In the genomic region with DNA sequence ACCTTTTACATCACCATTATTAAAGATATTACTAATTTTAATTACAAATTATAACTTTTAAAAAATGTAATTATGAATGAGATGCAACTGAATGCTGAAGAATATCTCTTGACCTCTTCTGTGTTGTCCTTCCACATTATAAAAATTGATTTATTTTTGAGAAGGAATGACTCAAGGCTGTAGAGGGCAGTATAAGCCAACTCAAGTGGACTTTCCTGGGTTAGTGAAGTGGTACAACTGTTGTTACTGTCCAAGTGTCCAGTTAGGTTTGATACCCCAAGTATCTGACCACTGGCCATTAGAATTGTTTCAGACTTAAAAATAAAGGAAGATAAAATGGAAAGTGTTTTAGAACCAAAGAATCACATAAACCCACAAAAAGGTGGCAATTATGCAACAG, we compare ENCODE assay signal across 9 cellular contexts.
DNase-seq lines count a peak whose midpoint lies in the region; ATAC-seq and TF ChIP-seq lines count a peak whose summit lies in the region.
"Had no signal": no experiment of that assay in that cellular context is flagged by ENCODE, and none has a peak within 500 bp of the region (broad histone marks: within the 10 kb centered on the region; RNA-seq: fewer than 3 reads in every experiment).

No MANE protein-coding gene starts in this region.

- H3K4me3 ChIP-seq in astrocyte of the spinal cord (ENCODE audit: low read depth, low read length): no peak overlapping the region
- H3K4me3 ChIP-seq: SK-N-MC had no signal

- DNase-seq in D341Med (ENCODE audit: low spot score): peak; percentile 35
- peak; percentile 22 for DNase-seq in LoVo (ENCODE audit: low spot score)
- DNase-seq in astrocyte of the spinal cord (ENCODE audit: low read depth, low spot score): peak; percentile 50
- peak; percentile 67 for DNase-seq in kidney glomerular epithelial cell (lab: John Stamatoyannopoulos, UW)
- DNase-seq in NCI-H1048 (lab: John Stamatoyannopoulos, UW): no peak
- DNase-seq in activated CD4-positive, alpha-beta T cell treated with anti-CD3 and anti-CD28 coated beads, Interleukin-2, amount 50 U/mL, for 4 hours: no peak
- no peak for DNase-seq in DMS153 treated with DMSO at 0.1 percent for 48 hours (lab: John Stamatoyannopoulos, UW; ENCODE audit: unreplicated experiment)

- TF ChIP-seq CTCF in astrocyte of the spinal cord (IDR thresholded peaks at IDR 0.05; ENCODE audit: low read depth, low read length): peak; percentile 57

- in situ Hi-C loops in astrocyte of the spinal cord (cut with HindIII; ENCODE audit: low sequenced_read_pairs): no loop called here

- peak; percentile 56 for ATAC-seq in GM21360 (IDR thresholded peaks at IDR 0.05; ENCODE audit: unreplicated experiment)

Comparison
In these comparisons a context has a peak if more than half of its experiments do, and no peak if none do; other contexts are left out.
1. DNase-seq: peak in D341Med (single experiment), LoVo (single experiment), astrocyte of the spinal cord (single experiment) and kidney glomerular epithelial cell (single experiment); none in NCI-H1048 (single experiment), activated CD4-positive, alpha-beta T cell treated with anti-CD3 and anti-CD28 coated beads, Interleukin-2, amount 50 U/mL, for 4 hours (0 of 2) and DMS153 treated with DMSO at 0.1 percent for 48 hours (single experiment).